In the genomic region with DNA sequence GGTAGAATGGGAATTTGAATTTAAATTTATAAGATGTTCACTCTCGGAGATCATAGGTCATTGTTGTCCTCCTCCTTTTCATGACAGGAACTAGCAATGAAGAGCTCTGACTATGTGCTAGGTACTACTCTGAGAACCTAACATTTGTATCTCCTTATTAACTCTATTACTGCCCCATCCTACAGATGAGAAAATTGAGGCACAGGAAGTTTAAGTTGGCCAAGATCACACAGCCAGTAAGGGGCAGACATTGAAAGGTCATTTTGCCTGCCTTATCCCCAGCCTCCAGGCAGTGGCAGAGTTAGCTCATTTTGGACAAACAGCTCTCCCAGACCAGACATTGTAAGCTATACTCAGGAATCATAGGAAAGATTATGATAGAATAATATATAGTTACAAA, we compare ENCODE assay signal across 10 cellular contexts. TPM values are rescaled to one million over a fixed set of nuclear protein-coding genes. Genes with fewer than 3 reads are reported as not detected.
DNase-seq lines count a peak whose midpoint lies in the region; ATAC-seq, FAIRE-seq and TF ChIP-seq lines count a peak whose summit lies in the region.
"Had no signal": no experiment of that assay in that cellular context is flagged by ENCODE, and none has a peak within 500 bp of the region (broad histone marks: within the 10 kb centered on the region; RNA-seq: fewer than 3 reads in every experiment).

No MANE protein-coding gene starts in this region.

- intact Hi-C loops in HepG2 (cut with micrococcal nuclease; ENCODE audit: unreplicated experiment): loop anchor here (1.0 to 5.0 kb wide), 3 partner anchors 89 to 137 kb away; a partner anchor contains a TSS

- FAIRE-seq in HepG2 (lab: Jason Lieb, UNC): no peak
- FAIRE-seq in frontal cortex (lab: Jason Lieb, UNC): no peak
- FAIRE-seq: astrocyte had no signal

- H3K9ac ChIP-seq in HepG2 (ENCODE audit: insufficient read depth, low read depth, low read length): no peak overlapping the region

- H3K4me2 ChIP-seq in HepG2 (ENCODE audit: low read depth, low read length): no peak overlapping the region

- TF ChIP-seq EP300 in HepG2 (IDR thresholded peaks at IDR 0.05; ENCODE audit: low read depth in 2 of 2, low read length in 2 of 2): no peak
- no peak for TF ChIP-seq EP300 in HepG2 (CRISPR knock-in tag; IDR thresholded peaks at IDR 0.05; ENCODE audit: borderline replicate concordance)

- peaks cover 34% of the 10 kb centered on the region for H3K4me1 ChIP-seq in CD4-positive, CD25-positive, alpha-beta regulatory T cell (ENCODE audit: control insufficient read depth, insufficient read depth, low read length, poor library complexity, severe bottlenecking)
- 0 out of 2 replicates have a peak, but pooled peaks cover 9% of the 10 kb centered on the region for H3K4me1 ChIP-seq in HepG2 (ENCODE audit: insufficient read depth, low read length)

- peak overlapping the region; percentile 99 for H3K27ac ChIP-seq in CD4-positive, CD25-positive, alpha-beta regulatory T cell (ENCODE audit: insufficient read depth, low read length, poor library complexity, severe bottlenecking)
- no peak overlapping the region for H3K27ac ChIP-seq in HepG2 (ENCODE audit: extremely low read length, insufficient read depth, low read length)

- H4K20me1 ChIP-seq in HepG2 (ENCODE audit: insufficient read depth, low read length): no peaks in the 10 kb centered on the region

- H3K9me3 ChIP-seq in CD4-positive, CD25-positive, alpha-beta regulatory T cell (ENCODE audit: control insufficient read depth in 2 of 2, low read length in 2 of 2): no peaks in the 10 kb centered on the region
- no peaks in the 10 kb centered on the region for H3K9me3 ChIP-seq in HepG2 (ENCODE audit: low read length)

- ATAC-seq in CD4-positive, CD25-positive, alpha-beta regulatory T cell (ENCODE audit: low read depth in 2 of 2): no peak
- ATAC-seq in HepG2: peak; percentile 71
- no peak for ATAC-seq in GM18858 (IDR thresholded peaks at IDR 0.05; ENCODE audit: unreplicated experiment)

- H3K36me3 Mint-ChIP-seq in CD4-positive, CD25-positive, alpha-beta regulatory T cell: peaks cover 11% of the 10 kb centered on the region

- no peak overlapping the region for H3K4me3 ChIP-seq in CD4-positive, CD25-positive, alpha-beta regulatory T cell (ENCODE audit: low read depth, low read length)
- H3K4me3 ChIP-seq in astrocyte of the cerebellum (ENCODE audit: low read depth, low read length) (no peak overlapping the region), HepG2 (replicated peaks in 1 of 3; ENCODE audit: insufficient read depth in 1 of 3, low read depth in 2 of 3, low read length in 3 of 3) (no peak overlapping the region)

- H3K27me3 Mint-ChIP-seq in CD4-positive, CD25-positive, alpha-beta regulatory T cell: peaks cover 6% of the 10 kb centered on the region
- H3K27me3 Mint-ChIP-seq: activated CD4-positive, alpha-beta T cell treated with anti-CD3 and anti-CD28 coated beads, Interleukin-2, amount 10 ng/mL, durations not matched to agents 24 days and 14 days had no signal

- H3K27me3 ChIP-seq in CD4-positive, CD25-positive, alpha-beta regulatory T cell (ENCODE audit: control insufficient read depth, insufficient read depth, low read length): no peaks in the 10 kb centered on the region
- H3K27me3 ChIP-seq in HepG2 (ENCODE audit: control insufficient read depth in 1 of 2, insufficient read depth in 2 of 2, low read length in 2 of 2): no peaks in the 10 kb centered on the region; a peak in 1 of 5 replicates

- no TSS peak for BruUV-seq in HepG2 (replicated peaks; lab: Mats Ljungman, UMichigan)

- peak overlapping the region in 2 of 3 donors; percentile 65 to 86 for H3K27ac Mint-ChIP-seq in CD4-positive, CD25-positive, alpha-beta regulatory T cell

- peak overlapping the region in 1 of 4 donors; percentile 87 for H3K4me3 Mint-ChIP-seq in CD4-positive, CD25-positive, alpha-beta regulatory T cell

- no peak overlapping the region for H2AFZ ChIP-seq in HepG2 (ENCODE audit: low read length)

- TF ChIP-seq CTCF in astrocyte of the cerebellum (IDR thresholded peaks at IDR 0.05; ENCODE audit: low read depth, low read length, missing control alignments) (peak; percentile 4), HepG2 (CRISPR knock-in tag; IDR thresholded peaks at IDR 0.05) (peak; percentile 61)

- in situ Hi-C loops in astrocyte of the cerebellum (cut with HindIII; ENCODE audit: low sequenced_read_pairs) (no loop called here), HepG2 (cut with HindIII; ENCODE audit: extremely low pct_ligation_motif_present, low pct_unique_long_range_greater_than_20kb) (loop anchor here (5.0 kb wide), 1 partner anchor 87 kb away; no protein-coding TSS in a partner anchor)

- TF ChIP-seq RAD21 in HepG2 (CRISPR knock-in tag; IDR thresholded peaks at IDR 0.05): no peak

- peaks cover 0 to 1% (median 0%) of the 10 kb centered on the region in 7 donors for H3K9me3 Mint-ChIP-seq in CD4-positive, CD25-positive, alpha-beta regulatory T cell

- H3K36me3 ChIP-seq in CD4-positive, CD25-positive, alpha-beta regulatory T cell (ENCODE audit: control insufficient read depth, insufficient read depth, low read length): peaks cover 20% of the 10 kb centered on the region
- H3K36me3 ChIP-seq in HepG2 (replicated peaks in 1 of 2; ENCODE audit: control insufficient read depth in 1 of 2, insufficient read depth in 2 of 2, low read length in 2 of 2): no peaks in the 10 kb centered on the region

- H3K4me1 Mint-ChIP-seq in CD4-positive, CD25-positive, alpha-beta regulatory T cell: peaks cover 14 to 63% (median 49%) of the 10 kb centered on the region in 4 donors

- CTCF ChIA-PET in HepG2 (lab: Yijun Ruan, JAX; ENCODE audit: low intra/inter-chr PET ratio, low total read pairs): interaction anchor here (1.5 to 2.3 kb wide), 2 partner anchors 89 to 106 kb away, joined by 4 to 18 read pairs; a partner anchor contains a TSS

- DNase-seq in CD4-positive, CD25-positive, alpha-beta regulatory T cell: no peak
- DNase-seq in HuH-7 (ENCODE audit: low spot score) (peak; percentile 10), astrocyte of the cerebellum (ENCODE audit: low read depth) (no peak), HepG2 (ENCODE audit: low spot score) (peak; percentile 9), frontal cortex (ENCODE audit: low spot score in 2 of 2) (no peak), NCI-H2171 treated with DMSO at 0.1 percent for 48 hours (lab: John Stamatoyannopoulos, UW) (no peak), GM19238 (ENCODE audit: insufficient read length, low spot score) (no peak)

- H3K79me2 ChIP-seq in HepG2 (ENCODE audit: insufficient read depth, low read length): no peaks in the 10 kb centered on the region

- POLR2A ChIA-PET in HepG2 (lab: Yijun Ruan, JAX): no interaction called here

- WGBS in HepG2 (ENCODE audit: low lambda C conversion rate): 39% methylated on average over 1 of the region's 1 CpG

- no peak for TF ChIP-seq POLR2A in HepG2 (IDR thresholded peaks at IDR 0.05; ENCODE audit: insufficient read depth in 1 of 2, low read depth in 2 of 2, low read length in 2 of 2)

RNA-seq across cellular contexts. Expression of a gene that starts 6.0 kb away (rescaled TPM):
- total RNA-seq in CD4-positive, CD25-positive, alpha-beta regulatory T cell: 580 TPM
- polyA plus RNA-seq in CD4-positive, CD25-positive, alpha-beta regulatory T cell: 100 to 1,000 TPM; 254 to 402 (median 306) TPM
- total RNA-seq in HepG2 (2016; rRNA removed; fragmentation: Illumina TruSeq; extraction: Trizol) (0.09 TPM in 1 of 2 replicates, not detected in the other), frontal cortex (22.4 TPM)
- not detected in 2 replicates for total RNA-seq in HepG2 (2016; cell fraction: cytosol; rRNA removed; fragmentation: Illumina TruSeq; extraction: Trizol; ENCODE audit: low read depth)
- total RNA-seq in HepG2 (2016; cell fraction: insoluble cytoplasmic fraction; rRNA removed; fragmentation: Illumina TruSeq; extraction: Trizol): not detected in 2 replicates
- total RNA-seq in HepG2 (2016; cell fraction: membrane; rRNA removed; fragmentation: Illumina TruSeq; extraction: Trizol): not detected in 2 replicates
- total RNA-seq in HepG2 (2016; cell fraction: nucleus; rRNA removed; fragmentation: Illumina TruSeq; extraction: Trizol): not detected in 2 replicates
- polyA plus RNA-seq in HepG2 (2011; rRNA removed): not detected in 2 replicates
- polyA plus RNA-seq in HepG2 (2011; cell fraction: cytosol; rRNA removed): 0.12 and 0.15 TPM in 2 replicates
- polyA plus RNA-seq in HepG2 (2011; cell fraction: nucleus; rRNA removed): 0.14 TPM in 1 of 2 replicates, not detected in the other
- polyA plus RNA-seq in HepG2 (2012): 0.21 TPM in 1 of 2 replicates, not detected in the other
- polyA plus RNA-seq in HepG2 (2016; cell fraction: cytosol; fragmentation: Illumina TruSeq; extraction: Trizol; ENCODE audit: low read depth): not detected in 2 replicates
- not detected in 2 replicates for polyA plus RNA-seq in HepG2 (2016; cell fraction: insoluble cytoplasmic fraction; fragmentation: Illumina TruSeq; extraction: Trizol; ENCODE audit: low read depth)
- not detected in 2 replicates for polyA plus RNA-seq in HepG2 (2016; cell fraction: membrane; fragmentation: Illumina TruSeq; extraction: Trizol; ENCODE audit: low read depth)
- polyA plus RNA-seq in HepG2 (2016; cell fraction: nucleus; fragmentation: Illumina TruSeq; extraction: Trizol; ENCODE audit: insufficient read depth, low read depth): not detected in 2 replicates
- 0.16 and 2.3 TPM in 2 replicates for polyA minus RNA-seq in HepG2 (2011; rRNA and poly(A)+ RNA removed; ENCODE audit: low replicate concordance)
- polyA minus RNA-seq in HepG2 (2011; cell fraction: cytosol; rRNA and poly(A)+ RNA removed): not detected in 2 replicates
- polyA minus RNA-seq in HepG2 (2011; cell fraction: nucleus; rRNA and poly(A)+ RNA removed): not detected in 2 replicates

RNA-seq across cellular contexts. Expression of a gene that starts 30.0 kb away (rescaled TPM):
- total RNA-seq in CD4-positive, CD25-positive, alpha-beta regulatory T cell: 45.7 TPM
- polyA plus RNA-seq in CD4-positive, CD25-positive, alpha-beta regulatory T cell: 10 to 100 TPM; 40.3 to 55.5 (median 43.0) TPM
- total RNA-seq in HepG2 (2016; rRNA removed; fragmentation: Illumina TruSeq; extraction: Trizol) (32.6 and 56.7 TPM in 2 replicates), frontal cortex (57.5 TPM)
- total RNA-seq in HepG2 (2016; cell fraction: cytosol; rRNA removed; fragmentation: Illumina TruSeq; extraction: Trizol; ENCODE audit: low read depth): 7.0 and 10.6 TPM in 2 replicates
- 32.1 and 59.4 TPM in 2 replicates for total RNA-seq in HepG2 (2016; cell fraction: insoluble cytoplasmic fraction; rRNA removed; fragmentation: Illumina TruSeq; extraction: Trizol)
- 16.9 and 19.8 TPM in 2 replicates for total RNA-seq in HepG2 (2016; cell fraction: membrane; rRNA removed; fragmentation: Illumina TruSeq; extraction: Trizol)
- total RNA-seq in HepG2 (2016; cell fraction: nucleus; rRNA removed; fragmentation: Illumina TruSeq; extraction: Trizol): 20.7 TPM in 2 replicates
- 10.3 and 12.9 TPM in 2 replicates for polyA plus RNA-seq in HepG2 (2011; rRNA removed)
- 4.2 and 7.4 TPM in 2 replicates for polyA plus RNA-seq in HepG2 (2011; cell fraction: cytosol; rRNA removed)
- polyA plus RNA-seq in HepG2 (2011; cell fraction: nucleus; rRNA removed): 1.7 and 3.0 TPM in 2 replicates
- 22.7 and 30.3 TPM in 2 replicates for polyA plus RNA-seq in HepG2 (2012)
- 5.3 and 6.4 TPM in 2 replicates for polyA plus RNA-seq in HepG2 (2016; cell fraction: cytosol; fragmentation: Illumina TruSeq; extraction: Trizol; ENCODE audit: low read depth)
- polyA plus RNA-seq in HepG2 (2016; cell fraction: insoluble cytoplasmic fraction; fragmentation: Illumina TruSeq; extraction: Trizol; ENCODE audit: low read depth): 95.5 and 103 TPM in 2 replicates
- 14.3 and 15.6 TPM in 2 replicates for polyA plus RNA-seq in HepG2 (2016; cell fraction: membrane; fragmentation: Illumina TruSeq; extraction: Trizol; ENCODE audit: low read depth)
- polyA plus RNA-seq in HepG2 (2016; cell fraction: nucleus; fragmentation: Illumina TruSeq; extraction: Trizol; ENCODE audit: insufficient read depth, low read depth): 36.5 and 37.9 TPM in 2 replicates
- polyA minus RNA-seq in HepG2 (2011; rRNA and poly(A)+ RNA removed; ENCODE audit: low replicate concordance): 1.3 and 3.5 TPM in 2 replicates
- polyA minus RNA-seq in HepG2 (2011; cell fraction: cytosol; rRNA and poly(A)+ RNA removed): 10.0 and 10.2 TPM in 2 replicates
- polyA minus RNA-seq in HepG2 (2011; cell fraction: nucleus; rRNA and poly(A)+ RNA removed): 5.5 and 9.2 TPM in 2 replicates

Comparison
In these comparisons a context has a peak if more than half of its experiments do, and no peak if none do; other contexts are left out.
1. DNase-seq: peak in HuH-7 (single experiment) and HepG2 (single experiment); none in CD4-positive, CD25-positive, alpha-beta regulatory T cell (0 of 3), astrocyte of the cerebellum (single experiment), frontal cortex (0 of 2), NCI-H2171 treated with DMSO at 0.1 percent for 48 hours (single experiment) and GM19238 (single experiment).
2. RNA of a gene that starts 6.0 kb away (total RNA-seq): 580 TPM in CD4-positive, CD25-positive, alpha-beta regulatory T cell (single experiment); 22.4 TPM in frontal cortex (single experiment) and 0.09 TPM in HepG2; every median in the first group is over 10 times any median in the second.